Comparison of ENCODE assay signal across 22 cellular contexts in the genomic region with DNA sequence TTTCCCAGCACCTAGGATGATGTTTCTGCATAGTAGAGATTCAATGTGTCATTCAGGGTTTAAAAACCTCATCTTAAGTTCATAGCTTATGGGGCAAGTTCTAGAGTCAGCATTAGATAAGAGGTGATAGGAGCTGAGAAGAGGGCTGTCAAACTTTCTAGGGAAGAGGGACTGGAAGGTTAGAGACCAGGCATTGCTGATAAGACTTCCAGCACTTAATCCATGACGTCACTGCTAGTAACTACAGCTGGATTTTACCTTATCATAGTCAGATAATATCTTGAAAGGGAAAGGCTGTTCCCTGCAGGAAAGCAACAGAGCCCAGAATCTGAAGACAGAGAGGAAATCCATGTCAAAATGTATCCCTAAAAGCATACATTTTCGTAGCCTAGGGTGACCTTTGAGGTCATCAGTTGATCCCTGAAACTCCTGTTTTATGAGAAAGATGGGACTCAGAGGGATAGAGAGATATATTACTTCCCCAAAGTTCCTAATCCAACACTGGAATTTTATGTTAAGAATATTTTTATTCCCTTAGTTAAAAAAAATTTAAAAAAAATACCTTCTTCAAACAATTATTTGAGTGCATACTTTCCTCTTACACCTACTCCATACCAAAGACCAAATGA. TPM values are rescaled to one million over a fixed set of nuclear protein-coding genes. Genes with fewer than 3 reads are reported as not detected.
DNase-seq lines count a peak whose midpoint lies in the region; ATAC-seq, FAIRE-seq and TF ChIP-seq lines count a peak whose summit lies in the region.
"Had no signal": no experiment of that assay in that cellular context is flagged by ENCODE, and none has a peak within 500 bp of the region (broad histone marks: within the 10 kb centered on the region; RNA-seq: fewer than 3 reads in every experiment).

No MANE protein-coding gene starts in this region.

- H3K36me3 ChIP-seq in HEK293 (ENCODE audit: control insufficient read depth in 2 of 2, insufficient read depth in 1 of 2, low read length in 2 of 2), result no peaks in the 10 kb centered on the region
- peaks cover 3% of the 10 kb centered on the region; the same call in 2 of the 3 replicates for H3K36me3 ChIP-seq in K562 (ENCODE audit: control insufficient read depth, insufficient read depth, low read length)
- H3K36me3 ChIP-seq in mesendoderm (ENCODE audit: control insufficient read depth, insufficient read depth, low read length), result no peaks in the 10 kb centered on the region
- H3K36me3 ChIP-seq: BLaER1 treated with 17β-estradiol and CSF1 and Interleukin-3, amounts not matched to agents 10 nM and 100 nM; SJCRH30 had no signal

- no peak for ATAC-seq in K562
- no peak for ATAC-seq in activated CD8-positive, alpha-beta T cell treated with anti-CD3 and anti-CD28 coated beads for 36 hours

- 6% methylated on average over 2 of the region's 2 CpGs for WGBS in K562 (ENCODE audit: insufficient coverage, low coverage, missing lambda C conversion rate)
- no CpG with 5 or more reads among the region's 2 CpGs for WGBS in mesendoderm (ENCODE audit: extremely low coverage, insufficient coverage, low lambda C conversion rate)

- peak; percentile 29 for FAIRE-seq in K562 (lab: Jason Lieb, UNC)
- FAIRE-seq: H54, RCC 7860 had no signal

- H3K56ac ChIP-seq in mesendoderm (ENCODE audit: low read length), result no peak overlapping the region

- H4K8ac ChIP-seq in mesendoderm (ENCODE audit: low read depth, low read length), result no peak overlapping the region

- H4K5ac ChIP-seq in mesendoderm (ENCODE audit: low read length), result no peak overlapping the region

- H3K36me3 Mint-ChIP-seq in activated CD8-positive, alpha-beta T cell treated with anti-CD3 and anti-CD28 coated beads for 36 hours (ENCODE audit: low read depth), result no peaks in the 10 kb centered on the region
- H3K36me3 Mint-ChIP-seq: CD4-positive, alpha-beta memory T cell had no signal

- no peak overlapping the region for H2BK15ac ChIP-seq in mesendoderm (replicated peaks; ENCODE audit: low read depth)

- no peaks in the 10 kb centered on the region for H3K27me3 ChIP-seq in K562 (ENCODE audit: control insufficient read depth in 2 of 2, insufficient read depth in 2 of 2, low read length in 2 of 2)
- H3K27me3 ChIP-seq in mesendoderm (ENCODE audit: insufficient read depth, low read length, poor library complexity), result peaks cover 2% of the 10 kb centered on the region
- H3K27me3 ChIP-seq: SJCRH30 had no signal

- intact Hi-C loops in K562 (cut with micrococcal nuclease), result loop anchor here (5.0 to 10.0 kb wide), 4 partner anchors 178 to 560 kb away; partner anchors contain the start of gene FAM3C
- intact Hi-C loops in activated CD8-positive, alpha-beta T cell treated with anti-CD3 and anti-CD28 coated beads for 36 hours (cut with micrococcal nuclease), result no loop called here

- CTCF ChIA-PET in HEK293 (lab: Yijun Ruan, JAX) (interaction anchor here (0.6 to 8.3 kb wide), 9 partner anchors 9 to 179 kb away, joined by 3 to 152 read pairs (median 7); no protein-coding TSS in a partner anchor), K562 (lab: Yijun Ruan, JAX; ENCODE audit: low intra/inter-chr PET ratio) (interaction anchor here (1.1 kb wide), 1 partner anchor 96 kb away, joined by 3 read pairs; no protein-coding TSS in a partner anchor)
- CTCF ChIA-PET in activated CD8-positive, alpha-beta T cell treated with anti-CD3 and anti-CD28 coated beads for 36 hours (lab: Charles Lee), result interaction anchor here (1.0 to 5.7 kb wide), 3 partner anchors 19 to 123 kb away, joined by 3 to 38 read pairs (median 7); no protein-coding TSS in a partner anchor

- no peak overlapping the region for H3K27ac ChIP-seq in HEK293 (ENCODE audit: extremely low read depth, low read depth, low read length)
- peak overlapping the region; percentile 1; the same call in 1 of the 3 replicates for H3K27ac ChIP-seq in K562 (ENCODE audit: extremely low read depth, low read depth, low read length)
- no peak overlapping the region for H3K27ac ChIP-seq in mesendoderm (ENCODE audit: low read depth, low read length)
- H3K27ac ChIP-seq: BLaER1 treated with 17β-estradiol and CSF1 and Interleukin-3, amounts not matched to agents 10 nM and 100 nM; SJCRH30 had no signal

- H3K9me3 ChIP-seq in HEK293 (ENCODE audit: control insufficient read depth, insufficient read depth, low read depth, low read length), result no peaks in the 10 kb centered on the region
- H3K9me3 ChIP-seq in K562 (replicated peaks; ENCODE audit: control insufficient read depth, insufficient read depth, low read depth, low read length), result no peaks in the 10 kb centered on the region
- H3K9me3 ChIP-seq: BLaER1 treated with 17β-estradiol and CSF1 and Interleukin-3, amounts not matched to agents 10 nM and 100 nM; SJCRH30 had no signal

- POLR2A ChIA-PET in HEK293 (lab: Yijun Ruan, JAX), result no interaction called here
- POLR2A ChIA-PET in K562 (lab: Yijun Ruan, JAX), result interaction anchor here (0.6 to 1.0 kb wide), 4 partner anchors 15 to 117 kb away, joined by 3 read pairs; no protein-coding TSS in a partner anchor
- POLR2A ChIA-PET in activated CD8-positive, alpha-beta T cell treated with anti-CD3 and anti-CD28 coated beads for 36 hours (lab: Charles Lee), result interaction anchor here (0.6 kb wide), 1 partner anchor 27 kb away, joined by 5 read pairs; no protein-coding TSS in a partner anchor

- H3K23ac ChIP-seq in mesendoderm (ENCODE audit: low read length), result no peak overlapping the region

- in situ Hi-C loops in K562 (cut with MboI), result no loop called here

- H3K79me2 ChIP-seq in K562 (ENCODE audit: control insufficient read depth, insufficient read depth, low read length), result peaks cover 27% of the 10 kb centered on the region
- H3K79me2 ChIP-seq in mesendoderm (ENCODE audit: control insufficient read depth, insufficient read depth, low read length), result no peaks in the 10 kb centered on the region

- H3K4me3 Mint-ChIP-seq in activated CD8-positive, alpha-beta T cell treated with anti-CD3 and anti-CD28 coated beads for 36 hours, result no peak overlapping the region
- H3K4me3 Mint-ChIP-seq: CD4-positive, alpha-beta memory T cell had no signal

- H3K79me1 ChIP-seq in mesendoderm (ENCODE audit: low read length), result no peaks in the 10 kb centered on the region

- H3K4ac ChIP-seq in mesendoderm (ENCODE audit: low read depth, low read length), result no peak overlapping the region

- H4K20me1 ChIP-seq in K562 (replicated peaks; ENCODE audit: control insufficient read depth, insufficient read depth, low read length), result no peaks in the 10 kb centered on the region
- H4K20me1 ChIP-seq: BLaER1 treated with 17β-estradiol and CSF1 and Interleukin-3, amounts not matched to agents 10 nM and 100 nM had no signal

- H3K9me3 Mint-ChIP-seq in activated CD8-positive, alpha-beta T cell treated with anti-CD3 and anti-CD28 coated beads for 36 hours, result no peaks in the 10 kb centered on the region
- H3K9me3 Mint-ChIP-seq: CD4-positive, alpha-beta memory T cell had no signal

- H3K4me2 ChIP-seq in K562 (ENCODE audit: insufficient read depth, low read length), result peak overlapping the region; percentile 12; the same call in 1 of the 2 replicates
- H3K4me2 ChIP-seq in mesendoderm (ENCODE audit: low read length), result no peak overlapping the region
- H3K4me2 ChIP-seq: BLaER1 treated with 17β-estradiol and CSF1 and Interleukin-3, amounts not matched to agents 10 nM and 100 nM had no signal

- no peak overlapping the region for H2AFZ ChIP-seq in K562 (ENCODE audit: low read depth, low read length)

- TF ChIP-seq EP300 in K562 (IDR thresholded peaks at IDR 0.05; ENCODE audit: low read length), result peak; percentile 61; the same call in 1 of the 2 replicates

- no peak overlapping the region for H3K27ac Mint-ChIP-seq in activated CD8-positive, alpha-beta T cell treated with anti-CD3 and anti-CD28 coated beads for 36 hours
- H3K27ac Mint-ChIP-seq: CD4-positive, alpha-beta memory T cell had no signal

- H3K18ac ChIP-seq in mesendoderm (ENCODE audit: low read length), result no peak overlapping the region

- no peak for TF ChIP-seq POLR2A in K562 (conservative IDR thresholded peaks at IDR 0.05)

- no peak overlapping the region for H2BK5ac ChIP-seq in mesendoderm (ENCODE audit: low read length)

- DNase-seq in OCI-M1 (lab: John Stamatoyannopoulos, UW) (peak; percentile 21), K562 (ENCODE audit: extremely low read depth in 1 of 4, low spot score in 3 of 4) (peak; percentile 70 to 88 (median 82)), mesendoderm (peak; percentile 85), AG20443 (ENCODE audit: low spot score) (no peak), medulla oblongata (ENCODE audit: extremely low spot score) (no peak)
- DNase-seq in activated CD8-positive, alpha-beta T cell treated with anti-CD3 and anti-CD28 coated beads for 36 hours, result no peak
- no peak for DNase-seq in stimulated activated CD4-positive, alpha-beta T cell treated with anti-CD3 and anti-CD28 coated beads, Interleukin-12 subunit alpha, Interleukin-12 subunit beta, amount 100 ng/mL, for 4 hours
- DNase-seq: Calu3; CD4-positive, alpha-beta memory T cell; GDM1; KG1; NCI-H1092 treated with DMSO at 0.1 percent for 48 hours; NCI-H146; NCI-H2029; NCI-H524 treated with DMSO at 0.1 percent for 48 hours; NCI-H82; SJCRH30 had no signal

- peak overlapping the region in 1 of 2 experiments; percentile 5; a peak in 1 of 4 replicates for H3K9ac ChIP-seq in K562 (ENCODE audit: insufficient read depth in 1 of 2, low read depth in 2 of 2, low read length in 2 of 2)
- no peak overlapping the region for H3K9ac ChIP-seq in mesendoderm (ENCODE audit: low read length)

- H3K4me3 ChIP-seq in HEK293 (ENCODE audit: low read depth, low read length) (no peak overlapping the region), K562 (no peak overlapping the region), mesendoderm (ENCODE audit: low read length) (no peak overlapping the region)
- H3K4me3 ChIP-seq: BLaER1 treated with 17β-estradiol and CSF1 and Interleukin-3, amounts not matched to agents 10 nM and 100 nM; SJCRH30 had no signal

- no peaks in the 10 kb centered on the region for H3K9me1 ChIP-seq in K562 (ENCODE audit: control insufficient read depth, insufficient read depth, low read length)

- no peak for TF ChIP-seq CTCF in HEK293 (tag by site-specific recombination; IDR thresholded peaks at IDR 0.05)
- no peak for TF ChIP-seq CTCF in K562 (IDR thresholded peaks at IDR 0.05 in 2 of 3, conservative IDR thresholded peaks at IDR 0.05 in 1 of 3; ENCODE audit: insufficient read depth in 2 of 3, low read depth in 1 of 3, low read length in 3 of 3)
- TF ChIP-seq CTCF in activated CD8-positive, alpha-beta T cell treated with anti-CD3 and anti-CD28 coated beads for 36 hours (IDR thresholded peaks at IDR 0.05), result no peak

- BruUV-seq in K562 (replicated peaks; lab: Mats Ljungman, UMichigan), result no TSS peak

- H2AK5ac ChIP-seq in mesendoderm (ENCODE audit: low read length), result no peak overlapping the region

- no peak for TF ChIP-seq RAD21 in K562 (CRISPR knock-in tag; conservative IDR thresholded peaks at IDR 0.05 in 1 of 2, IDR thresholded peaks at IDR 0.05 in 1 of 2)

- H3K4me1 ChIP-seq in HEK293 (ENCODE audit: control insufficient read depth, insufficient read depth, low read length) (peaks cover 3% of the 10 kb centered on the region; the same call in 1 of the 2 replicates), K562 (replicated peaks in 1 of 2; ENCODE audit: control insufficient read depth in 2 of 2, insufficient read depth in 2 of 2, low read length in 2 of 2) (peaks cover 16 to 45% of the 10 kb centered on the region in 2 experiments), mesendoderm (ENCODE audit: control insufficient read depth, low read depth, low read length) (peaks cover 2% of the 10 kb centered on the region)

- H2BK120ac ChIP-seq in mesendoderm (ENCODE audit: low read depth, low read length), result no peak overlapping the region

- H3K27me3 Mint-ChIP-seq in activated CD8-positive, alpha-beta T cell treated with anti-CD3 and anti-CD28 coated beads for 36 hours, result peaks cover 39% of the 10 kb centered on the region

- H3K4me1 Mint-ChIP-seq in activated CD8-positive, alpha-beta T cell treated with anti-CD3 and anti-CD28 coated beads for 36 hours (ENCODE audit: low read depth), result peaks cover 14% of the 10 kb centered on the region

RNA-seq across cellular contexts. Expression of gene CPED1, which starts 3.3 kb away (rescaled TPM):
- 894 and 1,629 TPM in 2 replicates for total RNA-seq in K562 (2011; cell fraction: chromatin; rRNA removed; ENCODE audit: low replicate concordance)
- total RNA-seq in K562 (2011; cell fraction: nucleolus; rRNA removed), result 336 and 368 TPM in 2 replicates
- 603 and 625 TPM in 2 replicates for total RNA-seq in K562 (2011; cell fraction: nucleoplasm; rRNA removed)
- total RNA-seq in K562 (2014; rRNA removed), result 228 and 247 TPM in 2 replicates
- total RNA-seq in K562 (2014; rRNA removed; fragmentation: Illumina TruSeq; extraction: Trizol), result 393 and 413 TPM in 2 replicates
- total RNA-seq in K562 (2015; rRNA removed; fragmentation: Illumina TruSeq; extraction: Trizol), result 254 and 267 TPM in 2 replicates
- total RNA-seq in K562 (2021), result 290 and 301 TPM in 2 replicates
- polyA plus RNA-seq in K562 (2011; rRNA removed), result 205 and 316 TPM in 2 replicates
- polyA plus RNA-seq in K562 (2011; cell fraction: cytosol; rRNA removed), result 91.5 and 147 TPM in 2 replicates
- polyA plus RNA-seq in K562 (2011; cell fraction: nucleus; rRNA removed), result 211 and 239 TPM in 2 replicates
- polyA plus RNA-seq in K562 (2012), result 152 and 202 TPM in 2 replicates
- 288 and 329 TPM in 2 replicates for polyA plus RNA-seq in K562 (2014; fragmentation: Illumina TruSeq; extraction: Trizol)
- 100 to 1,000 TPM; 221 to 292 TPM for polyA plus RNA-seq in K562 (2014; fragmentation: Nextera tagmentation; extraction: Ambion mirVana)
- polyA plus RNA-seq in K562 (2014; rRNA removed), result 195 and 210 TPM in 2 replicates
- polyA minus RNA-seq in K562 (2011; rRNA and poly(A)+ RNA removed), result 717 and 810 TPM in 2 replicates
- polyA minus RNA-seq in K562 (2011; cell fraction: cytosol; rRNA and poly(A)+ RNA removed), result 96.8 and 138 TPM in 2 replicates
- 704 and 866 TPM in 2 replicates for polyA minus RNA-seq in K562 (2011; cell fraction: nucleus; rRNA and poly(A)+ RNA removed)
- 0.11 TPM for polyA plus RNA-seq in mesendoderm (2013, experiment 1 of 2)
- 0.17 TPM for polyA plus RNA-seq in mesendoderm (2013, experiment 2 of 2)
- total RNA-seq in activated CD8-positive, alpha-beta T cell treated with anti-CD3 and anti-CD28 coated beads for 36 hours, result not detected
- total RNA-seq: OCI-LY7 had no signal
- polyA plus RNA-seq: CD4-positive, alpha-beta memory T cell had no signal

RNA-seq across cellular contexts. Expression of gene ING3, which starts 34.7 kb away (rescaled TPM):
- total RNA-seq in K562 (2011; cell fraction: chromatin; rRNA removed; ENCODE audit: low replicate concordance), result 16.8 and 65.4 TPM in 2 replicates
- 11.8 and 15.3 TPM in 2 replicates for total RNA-seq in K562 (2011; cell fraction: nucleolus; rRNA removed)
- total RNA-seq in K562 (2011; cell fraction: nucleoplasm; rRNA removed), result 29.0 and 51.5 TPM in 2 replicates
- total RNA-seq in K562 (2014; rRNA removed) (19.8 and 22.8 TPM in 2 replicates), K562 (2014; rRNA removed; fragmentation: Illumina TruSeq; extraction: Trizol) (50.4 and 59.3 TPM in 2 replicates), K562 (2015; rRNA removed; fragmentation: Illumina TruSeq; extraction: Trizol) (38.8 and 43.9 TPM in 2 replicates), K562 (2021) (37.0 and 38.1 TPM in 2 replicates)
- polyA plus RNA-seq in K562 (2011; rRNA removed) (38.2 and 54.6 TPM in 2 replicates), K562 (2014; fragmentation: Illumina TruSeq; extraction: Trizol) (50.3 and 58.0 TPM in 2 replicates), K562 (2014; fragmentation: Nextera tagmentation; extraction: Ambion mirVana) (100 to 1,000 TPM; 216 to 233 TPM), K562 (2014; rRNA removed) (36.0 and 43.8 TPM in 2 replicates)
- polyA plus RNA-seq in K562 (2011; cell fraction: cytosol; rRNA removed), result 8.1 and 14.7 TPM in 2 replicates
- 19.7 and 49.3 TPM in 2 replicates for polyA plus RNA-seq in K562 (2011; cell fraction: nucleus; rRNA removed)
- polyA plus RNA-seq in K562 (2012), result 34.5 and 42.1 TPM in 2 replicates
- polyA minus RNA-seq in K562 (2011; rRNA and poly(A)+ RNA removed), result 54.3 and 56.3 TPM in 2 replicates
- 12.3 and 13.2 TPM in 2 replicates for polyA minus RNA-seq in K562 (2011; cell fraction: cytosol; rRNA and poly(A)+ RNA removed)
- 27.2 and 55.6 TPM in 2 replicates for polyA minus RNA-seq in K562 (2011; cell fraction: nucleus; rRNA and poly(A)+ RNA removed)
- polyA plus RNA-seq in mesendoderm (2013, experiment 1 of 2), result 28.5 TPM
- 29.5 TPM for polyA plus RNA-seq in mesendoderm (2013, experiment 2 of 2)
- 10 to 100 TPM; 21.7 to 24.1 TPM for total RNA-seq in activated CD8-positive, alpha-beta T cell treated with anti-CD3 and anti-CD28 coated beads for 36 hours

Comparison
In these comparisons a context has a peak if more than half of its experiments do, and no peak if none do; other contexts are left out.
1. DNase-seq: peak in OCI-M1 (single experiment), K562 (4 of 4) and mesendoderm (single experiment); none in activated CD8-positive, alpha-beta T cell treated with anti-CD3 and anti-CD28 coated beads for 36 hours (single experiment), stimulated activated CD4-positive, alpha-beta T cell treated with anti-CD3 and anti-CD28 coated beads, Interleukin-12 subunit alpha, Interleukin-12 subunit beta, amount 100 ng/mL, for 4 hours (single experiment), AG20443 (single experiment) and medulla oblongata (single experiment).
2. RNA of gene CPED1, which starts 3.3 kb away (total RNA-seq): 228 to 1,629 TPM in K562; not detected in activated CD8-positive, alpha-beta T cell treated with anti-CD3 and anti-CD28 coated beads for 36 hours; every median in the first group is over 100 times any median in the second.
3. Of the 44 proteins assayed by ChIP-seq in both K562 and HEK293: peak only in K562: ZBTB26, ZEB2, ZNF175, ZNF239 and ZNF324; only in HEK293: ATF2 and KLF16; in both: none; in neither: 35; mixed calls (peak in some experiments, not most) for 2.